24 cellular contexts compared by ENCODE assay signal in genomic region chr4:106615407-106615945, GRCh38.
"Had no signal": no experiment of that assay in that cellular context is flagged by ENCODE, and none has a peak within 500 bp of the region (broad histone marks: within the 10 kb centered on the region; RNA-seq: fewer than 3 reads in every experiment).

No MANE protein-coding gene starts in this region.

- H3K4me1 ChIP-seq: vagina had no signal

- H3K9me3 ChIP-seq: mucosa of descending colon, sigmoid colon, thoracic aorta, vagina had no signal

- DNase-seq: activated CD4-positive, alpha-beta memory T cell treated with anti-CD3 and anti-CD28 coated beads, Interleukin-2, amount 10 ng/mL, durations not matched to agents 7 days and 5 days; activated CD4-positive, alpha-beta T cell treated with anti-CD3 and anti-CD28 coated beads, Interleukin-2, amount 10 ng/mL, durations not matched to agents 24 days and 14 days; activated effector memory CD4-positive, alpha-beta T cell treated with Interleukin-2 at 50 U/mL for 16 hours; activated naive CD4-positive, alpha-beta T cell treated with anti-CD3 and anti-CD28 coated beads for 36 hours; activated naive CD8-positive, alpha-beta T cell treated with anti-CD3 and anti-CD28 coated beads, Interleukin-2, amount 10 ng/mL, durations not matched to agents 7 days and 5 days; activated T-cell treated with anti-CD3 and anti-CD28 coated beads, Interleukin-2, amount 50 U/mL, for 72 hours; amygdala; endodermal cell; left colon; mesendoderm; mucosa of descending colon; occipital lobe; posterior cingulate gyrus; sigmoid colon; stimulated activated CD4-positive, alpha-beta T cell treated with anti-CD3 and anti-CD28 coated beads, Interleukin-4, amount 100 ng/mL, for 1 hour; stimulated activated naive CD4-positive, alpha-beta T cell treated with Interleukin-2 at 50 U/mL for 16 hours had no signal

- H3K27ac ChIP-seq: coronary artery, epithelial cell of prostate, sigmoid colon, thoracic aorta, vagina had no signal

- H3K27me3 Mint-ChIP-seq: activated CD4-positive, alpha-beta memory T cell treated with anti-CD3 and anti-CD28 coated beads, Interleukin-2, amount 10 ng/mL, durations not matched to agents 7 days and 5 days; activated CD4-positive, alpha-beta T cell treated with anti-CD3 and anti-CD28 coated beads, Interleukin-2, amount 10 ng/mL, durations not matched to agents 24 days and 14 days; activated naive CD8-positive, alpha-beta T cell treated with anti-CD3 and anti-CD28 coated beads, Interleukin-2, amount 10 ng/mL, durations not matched to agents 7 days and 5 days; type B pancreatic cell had no signal

- H3K36me3 Mint-ChIP-seq: activated naive CD8-positive, alpha-beta T cell treated with anti-CD3 and anti-CD28 coated beads, Interleukin-2, amount 10 ng/mL, durations not matched to agents 7 days and 5 days; type B pancreatic cell had no signal

- H3K4me1 Mint-ChIP-seq: activated CD4-positive, alpha-beta memory T cell treated with anti-CD3 and anti-CD28 coated beads, Interleukin-2, amount 10 ng/mL, durations not matched to agents 7 days and 5 days; activated CD4-positive, alpha-beta T cell treated with anti-CD3 and anti-CD28 coated beads, Interleukin-2, amount 10 ng/mL, durations not matched to agents 24 days and 14 days; activated naive CD8-positive, alpha-beta T cell treated with anti-CD3 and anti-CD28 coated beads, Interleukin-2, amount 10 ng/mL, durations not matched to agents 7 days and 5 days; endodermal cell had no signal

- H3K36me3 ChIP-seq: sigmoid colon, thoracic aorta, vagina had no signal

- H3K27ac Mint-ChIP-seq: activated CD4-positive, alpha-beta memory T cell treated with anti-CD3 and anti-CD28 coated beads, Interleukin-2, amount 10 ng/mL, durations not matched to agents 7 days and 5 days; activated CD4-positive, alpha-beta T cell treated with anti-CD3 and anti-CD28 coated beads, Interleukin-2, amount 10 ng/mL, durations not matched to agents 24 days and 14 days; activated naive CD4-positive, alpha-beta T cell treated with anti-CD3 and anti-CD28 coated beads for 36 hours; activated naive CD8-positive, alpha-beta T cell treated with anti-CD3 and anti-CD28 coated beads, Interleukin-2, amount 10 ng/mL, durations not matched to agents 7 days and 5 days; activated T-cell treated with anti-CD3 and anti-CD28 coated beads, Interleukin-2, amount 50 U/mL, for 72 hours; endodermal cell; type B pancreatic cell had no signal

- H3K27me3 ChIP-seq: sigmoid colon, vagina had no signal

- H3K4me3 Mint-ChIP-seq: activated CD4-positive, alpha-beta memory T cell treated with anti-CD3 and anti-CD28 coated beads, Interleukin-2, amount 10 ng/mL, durations not matched to agents 7 days and 5 days; activated CD4-positive, alpha-beta T cell treated with anti-CD3 and anti-CD28 coated beads, Interleukin-2, amount 10 ng/mL, durations not matched to agents 24 days and 14 days; activated naive CD4-positive, alpha-beta T cell treated with anti-CD3 and anti-CD28 coated beads for 36 hours; activated naive CD8-positive, alpha-beta T cell treated with anti-CD3 and anti-CD28 coated beads, Interleukin-2, amount 10 ng/mL, durations not matched to agents 7 days and 5 days; activated T-cell treated with anti-CD3 and anti-CD28 coated beads, Interleukin-2, amount 50 U/mL, for 72 hours; endodermal cell; type B pancreatic cell had no signal

- FAIRE-seq: bronchial epithelial cell, keratinocyte had no signal

- H3K4me3 ChIP-seq: coronary artery, mucosa of descending colon, sigmoid colon, vagina had no signal

- ATAC-seq: activated CD4-positive, CD25-positive, alpha-beta regulatory T cell treated with anti-CD3 and anti-CD28 coated beads, Interleukin-2, amount 50 U/mL, for 24 hours; activated T-cell treated with anti-CD3 and anti-CD28 coated beads, Interleukin-2, amount 50 U/mL, for 72 hours; left colon; mucosa of descending colon had no signal

- H3K9me3 Mint-ChIP-seq: activated CD4-positive, alpha-beta memory T cell treated with anti-CD3 and anti-CD28 coated beads, Interleukin-2, amount 10 ng/mL, durations not matched to agents 7 days and 5 days; activated naive CD4-positive, alpha-beta T cell treated with anti-CD3 and anti-CD28 coated beads for 36 hours; endodermal cell had no signal
